In the genomic region with DNA sequence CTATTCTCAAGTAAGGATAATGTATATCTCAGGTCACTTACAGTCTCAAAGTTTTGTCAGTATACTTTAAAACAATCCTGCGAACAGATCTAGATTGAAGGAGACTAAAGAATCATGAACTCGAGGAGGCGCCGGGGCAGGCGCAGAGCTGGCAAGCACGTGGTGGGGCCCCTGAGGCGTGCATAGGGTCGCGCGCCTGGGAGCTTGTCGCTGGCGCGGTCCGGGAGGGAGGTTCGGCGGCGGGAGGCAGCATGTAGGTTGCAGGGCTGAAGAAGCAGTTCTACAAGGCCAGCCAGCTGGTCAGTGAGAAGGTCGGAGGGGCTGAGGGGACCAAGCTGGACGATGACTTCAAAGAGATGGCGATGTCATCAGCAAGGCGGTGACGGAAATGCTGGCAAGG, we compare ENCODE assay signal across 11 cellular contexts. TPM values are rescaled to one million over a fixed set of nuclear protein-coding genes. Genes with fewer than 3 reads are reported as not detected.
"Had no signal": no experiment of that assay in that cellular context is flagged by ENCODE, and none has a peak within 500 bp of the region (broad histone marks: within the 10 kb centered on the region; RNA-seq: fewer than 3 reads in every experiment).

No MANE protein-coding gene starts in this region.

RNA-seq across cellular contexts. Expression of gene CLDN25, which starts 9.4 kb away (rescaled TPM):
- total RNA-seq: OCI-LY7, PC-3, PC-9, Peyer's patch, Right ventricle myocardium inferior, Right ventricle myocardium superior, RPMI7951, SJCRH30, SJSA1, SK-MEL-5 had no signal
- polyA plus RNA-seq: SK-N-SH had no signal
